In the genomic region with DNA sequence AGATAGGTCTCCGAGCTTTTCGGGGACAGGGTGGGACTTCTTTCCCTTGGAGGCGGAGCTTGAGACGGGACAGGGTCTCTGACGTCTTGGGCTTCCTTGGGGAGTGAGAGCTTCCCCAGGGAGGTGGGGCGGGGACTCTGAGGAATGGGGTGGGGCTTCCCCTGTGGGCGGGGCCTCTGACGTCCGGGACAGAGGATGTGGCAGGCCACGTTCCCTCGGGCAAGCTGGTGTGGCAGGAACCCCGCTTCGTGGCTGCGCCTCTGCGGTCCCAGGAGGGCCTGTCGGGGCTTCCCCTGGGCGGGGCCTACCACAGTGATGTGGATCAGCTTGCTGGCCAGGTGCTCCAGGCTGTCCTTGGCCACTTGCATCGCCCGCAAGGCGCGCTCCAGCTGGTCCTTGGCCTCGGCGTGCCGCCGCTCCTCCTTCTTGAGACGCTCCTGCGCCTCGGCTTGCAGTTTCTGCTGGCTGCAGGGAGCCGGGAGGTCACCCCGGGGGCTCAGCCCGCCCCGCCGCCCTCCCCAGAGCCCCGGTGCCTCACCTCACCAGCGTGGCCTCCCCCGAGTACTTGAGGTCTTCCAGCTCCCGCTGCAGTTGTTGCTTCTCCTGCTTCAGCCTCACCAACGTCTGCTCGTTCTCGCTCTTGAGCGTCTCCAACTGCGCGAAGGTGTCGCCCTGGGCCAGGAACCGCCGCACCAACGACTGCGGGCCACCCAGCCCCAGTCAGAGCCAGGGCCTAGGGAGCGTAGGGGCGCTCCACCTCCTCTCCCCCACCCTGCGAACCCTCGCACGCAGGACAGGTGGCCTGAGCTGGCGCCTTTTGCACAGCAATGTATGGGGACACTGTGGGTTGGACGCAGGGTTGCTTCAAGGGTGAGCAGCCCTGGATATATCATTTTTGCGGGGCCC, we compare ENCODE assay signal across 1 cellular context.
TF ChIP-seq lines count a peak whose summit lies in the region.

No MANE protein-coding gene starts in this region.

TF ChIP-seq in HepG2, 621 proteins besides CTCF, POLR2A, EP300 and RAD21:
- TF ChIP-seq, protein P1, sequence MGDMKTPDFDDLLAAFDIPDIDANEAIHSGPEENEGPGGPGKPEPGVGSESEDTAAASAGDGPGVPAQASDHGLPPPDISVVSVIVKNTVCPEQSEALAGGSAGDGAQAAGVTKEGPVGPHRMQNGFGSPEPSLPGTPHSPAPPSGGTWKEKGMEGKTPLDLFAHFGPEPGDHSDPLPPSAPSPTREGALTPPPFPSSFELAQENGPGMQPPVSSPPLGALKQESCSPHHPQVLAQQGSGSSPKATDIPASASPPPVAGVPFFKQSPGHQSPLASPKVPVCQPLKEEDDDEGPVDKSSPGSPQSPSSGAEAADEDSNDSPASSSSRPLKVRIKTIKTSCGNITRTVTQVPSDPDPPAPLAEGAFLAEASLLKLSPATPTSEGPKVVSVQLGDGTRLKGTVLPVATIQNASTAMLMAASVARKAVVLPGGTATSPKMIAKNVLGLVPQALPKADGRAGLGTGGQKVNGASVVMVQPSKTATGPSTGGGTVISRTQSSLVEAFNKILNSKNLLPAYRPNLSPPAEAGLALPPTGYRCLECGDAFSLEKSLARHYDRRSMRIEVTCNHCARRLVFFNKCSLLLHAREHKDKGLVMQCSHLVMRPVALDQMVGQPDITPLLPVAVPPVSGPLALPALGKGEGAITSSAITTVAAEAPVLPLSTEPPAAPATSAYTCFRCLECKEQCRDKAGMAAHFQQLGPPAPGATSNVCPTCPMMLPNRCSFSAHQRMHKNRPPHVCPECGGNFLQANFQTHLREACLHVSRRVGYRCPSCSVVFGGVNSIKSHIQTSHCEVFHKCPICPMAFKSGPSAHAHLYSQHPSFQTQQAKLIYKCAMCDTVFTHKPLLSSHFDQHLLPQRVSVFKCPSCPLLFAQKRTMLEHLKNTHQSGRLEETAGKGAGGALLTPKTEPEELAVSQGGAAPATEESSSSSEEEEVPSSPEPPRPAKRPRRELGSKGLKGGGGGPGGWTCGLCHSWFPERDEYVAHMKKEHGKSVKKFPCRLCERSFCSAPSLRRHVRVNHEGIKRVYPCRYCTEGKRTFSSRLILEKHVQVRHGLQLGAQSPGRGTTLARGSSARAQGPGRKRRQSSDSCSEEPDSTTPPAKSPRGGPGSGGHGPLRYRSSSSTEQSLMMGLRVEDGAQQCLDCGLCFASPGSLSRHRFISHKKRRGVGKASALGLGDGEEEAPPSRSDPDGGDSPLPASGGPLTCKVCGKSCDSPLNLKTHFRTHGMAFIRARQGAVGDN (CRISPR knock-in tag; IDR thresholded peaks at IDR 0.05): peak; percentile 33; the same call in 1 of the 2 replicates
- TF ChIP-seq, protein P2, sequence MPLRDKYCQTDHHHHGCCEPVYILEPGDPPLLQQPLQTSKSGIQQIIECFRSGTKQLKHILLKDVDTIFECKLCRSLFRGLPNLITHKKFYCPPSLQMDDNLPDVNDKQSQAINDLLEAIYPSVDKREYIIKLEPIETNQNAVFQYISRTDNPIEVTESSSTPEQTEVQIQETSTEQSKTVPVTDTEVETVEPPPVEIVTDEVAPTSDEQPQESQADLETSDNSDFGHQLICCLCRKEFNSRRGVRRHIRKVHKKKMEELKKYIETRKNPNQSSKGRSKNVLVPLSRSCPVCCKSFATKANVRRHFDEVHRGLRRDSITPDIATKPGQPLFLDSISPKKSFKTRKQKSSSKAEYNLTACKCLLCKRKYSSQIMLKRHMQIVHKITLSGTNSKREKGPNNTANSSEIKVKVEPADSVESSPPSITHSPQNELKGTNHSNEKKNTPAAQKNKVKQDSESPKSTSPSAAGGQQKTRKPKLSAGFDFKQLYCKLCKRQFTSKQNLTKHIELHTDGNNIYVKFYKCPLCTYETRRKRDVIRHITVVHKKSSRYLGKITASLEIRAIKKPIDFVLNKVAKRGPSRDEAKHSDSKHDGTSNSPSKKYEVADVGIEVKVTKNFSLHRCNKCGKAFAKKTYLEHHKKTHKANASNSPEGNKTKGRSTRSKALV (CRISPR knock-in tag; IDR thresholded peaks at IDR 0.05): peak; percentile 66; the same call in 1 of the 2 replicates
- no peak for TF ChIP-seq KAT2B (IDR thresholded peaks at IDR 0.05; ENCODE audit: borderline replicate concordance, low read depth, low read length)
- TF ChIP-seq, protein P3, sequence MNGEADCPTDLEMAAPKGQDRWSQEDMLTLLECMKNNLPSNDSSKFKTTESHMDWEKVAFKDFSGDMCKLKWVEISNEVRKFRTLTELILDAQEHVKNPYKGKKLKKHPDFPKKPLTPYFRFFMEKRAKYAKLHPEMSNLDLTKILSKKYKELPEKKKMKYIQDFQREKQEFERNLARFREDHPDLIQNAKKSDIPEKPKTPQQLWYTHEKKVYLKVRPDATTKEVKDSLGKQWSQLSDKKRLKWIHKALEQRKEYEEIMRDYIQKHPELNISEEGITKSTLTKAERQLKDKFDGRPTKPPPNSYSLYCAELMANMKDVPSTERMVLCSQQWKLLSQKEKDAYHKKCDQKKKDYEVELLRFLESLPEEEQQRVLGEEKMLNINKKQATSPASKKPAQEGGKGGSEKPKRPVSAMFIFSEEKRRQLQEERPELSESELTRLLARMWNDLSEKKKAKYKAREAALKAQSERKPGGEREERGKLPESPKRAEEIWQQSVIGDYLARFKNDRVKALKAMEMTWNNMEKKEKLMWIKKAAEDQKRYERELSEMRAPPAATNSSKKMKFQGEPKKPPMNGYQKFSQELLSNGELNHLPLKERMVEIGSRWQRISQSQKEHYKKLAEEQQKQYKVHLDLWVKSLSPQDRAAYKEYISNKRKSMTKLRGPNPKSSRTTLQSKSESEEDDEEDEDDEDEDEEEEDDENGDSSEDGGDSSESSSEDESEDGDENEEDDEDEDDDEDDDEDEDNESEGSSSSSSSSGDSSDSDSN (CRISPR knock-in tag; IDR thresholded peaks at IDR 0.05): peak; percentile 24; the same call in 1 of the 2 replicates
